ENCODE assay signal across 9 cellular contexts in genomic region chr12:111413442-111414086, GRCh38. TPM values are rescaled to one million over a fixed set of nuclear protein-coding genes. Genes with fewer than 3 reads are reported as not detected.
DNase-seq lines count a peak whose midpoint lies in the region; ATAC-seq, FAIRE-seq and TF ChIP-seq lines count a peak whose summit lies in the region.
"Had no signal": no experiment of that assay in that cellular context is flagged by ENCODE, and none has a peak within 500 bp of the region (broad histone marks: within the 10 kb centered on the region; RNA-seq: fewer than 3 reads in every experiment).

No MANE protein-coding gene starts in this region.

- no peak for TF ChIP-seq CTCF in foreskin fibroblast (IDR thresholded peaks at IDR 0.05; ENCODE audit: low read depth, low read length)

- H3K27me3 ChIP-seq in SJSA1 (replicated peaks) (no peaks in the 10 kb centered on the region), small intestine (ENCODE audit: control insufficient read depth in 2 of 2, insufficient read depth in 2 of 2, low read length in 2 of 2) (no peaks in the 10 kb centered on the region)

- ATAC-seq in GM21528 (IDR thresholded peaks at IDR 0.05; ENCODE audit: low FRiP score, unreplicated experiment) = no peak

- H3K4me3 ChIP-seq in SJSA1 = no peak overlapping the region
- H3K4me3 ChIP-seq in foreskin fibroblast (ENCODE audit: low read depth in 1 of 2, low read length in 2 of 2) = no peak overlapping the region
- no peak overlapping the region for H3K4me3 ChIP-seq in small intestine (ENCODE audit: low read depth in 1 of 2, low read length in 2 of 2)

- H3K36me3 ChIP-seq in SJSA1 = peaks cover 38% of the 10 kb centered on the region
- peaks cover 0 to 3% of the 10 kb centered on the region in 2 donors for H3K36me3 ChIP-seq in small intestine (ENCODE audit: control insufficient read depth in 2 of 2, insufficient read depth in 2 of 2, low read length in 2 of 2)

- DNase-seq in NCI-H748 (lab: John Stamatoyannopoulos, UW; ENCODE audit: unreplicated experiment) = peak; percentile 14
- no peak for DNase-seq in NCI-H748 treated with DMSO at 0.1 percent for 48 hours (lab: John Stamatoyannopoulos, UW)
- no peak for DNase-seq in SJSA1 (ENCODE audit: low read depth in 1 of 2, low spot score in 2 of 2)
- DNase-seq in foreskin fibroblast = peak; percentile 94
- DNase-seq in small intestine = peak; percentile 77
- DNase-seq in T-helper 9 cell = no peak
- no peak for DNase-seq in H4 (ENCODE audit: low spot score)
- DNase-seq: NCI-H2081 treated with DMSO at 0.1 percent for 48 hours had no signal

- WGBS in small intestine, 3 donors = 46 to 69% (median 64%) methylated on average over 12 of the region's 12 CpGs

- H3K27ac ChIP-seq in SJSA1 (peak overlapping the region; percentile 34), small intestine (ENCODE audit: low read depth in 1 of 2, low read length in 1 of 2) (peak overlapping the region in 1 of 2 donors; percentile 14)

- peaks cover 62% of the 10 kb centered on the region for H3K4me1 ChIP-seq in SJSA1 (replicated peaks)
- H3K4me1 ChIP-seq in small intestine (ENCODE audit: control insufficient read depth in 2 of 2, insufficient read depth in 1 of 2, low read depth in 1 of 2, low read length in 1 of 2) = peaks cover 0 to 12% of the 10 kb centered on the region in 2 donors

- no peaks in the 10 kb centered on the region for H3K9me3 ChIP-seq in SJSA1 (replicated peaks)
- no peaks in the 10 kb centered on the region for H3K9me3 ChIP-seq in small intestine (ENCODE audit: control insufficient read depth, low read depth)

- FAIRE-seq in small intestine (lab: Jason Lieb, UNC) = no peak

RNA-seq across cellular contexts. Expression of gene SH2B3, which starts 7.8 kb away (rescaled TPM):
- 13.0 and 20.5 TPM in 2 replicates for total RNA-seq in SJSA1 (2014; rRNA removed; shearing (Covaris generic))
- polyA plus RNA-seq in small intestine = 10 to 100 TPM in 1 of 3 donors, 1 to 10 TPM in 1, under 1 TPM in 1; 0.67 to 14.9 (median 4.6) TPM
- total RNA-seq in H4 (2014; rRNA removed; shearing (Covaris generic)) = 11.5 and 12.1 TPM in 2 replicates

RNA-seq across cellular contexts. Expression of gene PHETA1, which starts 44.7 kb away (rescaled TPM):
- 1.8 and 8.5 TPM in 2 replicates for total RNA-seq in SJSA1 (2014; rRNA removed; shearing (Covaris generic))
- 10 to 100 TPM; 37.3 to 47.2 (median 44.9) TPM for polyA plus RNA-seq in small intestine
- 2.1 and 3.5 TPM in 2 replicates for total RNA-seq in H4 (2014; rRNA removed; shearing (Covaris generic))

Comparison
In these comparisons a context has a peak if more than half of its experiments do, and no peak if none do; other contexts are left out.
1. DNase-seq: peak in NCI-H748 (single experiment), foreskin fibroblast (2 of 2) and small intestine (single experiment); none in NCI-H748 treated with DMSO at 0.1 percent for 48 hours (single experiment), SJSA1 (0 of 2), T-helper 9 cell (single experiment) and H4 (single experiment).